In the genomic region with DNA sequence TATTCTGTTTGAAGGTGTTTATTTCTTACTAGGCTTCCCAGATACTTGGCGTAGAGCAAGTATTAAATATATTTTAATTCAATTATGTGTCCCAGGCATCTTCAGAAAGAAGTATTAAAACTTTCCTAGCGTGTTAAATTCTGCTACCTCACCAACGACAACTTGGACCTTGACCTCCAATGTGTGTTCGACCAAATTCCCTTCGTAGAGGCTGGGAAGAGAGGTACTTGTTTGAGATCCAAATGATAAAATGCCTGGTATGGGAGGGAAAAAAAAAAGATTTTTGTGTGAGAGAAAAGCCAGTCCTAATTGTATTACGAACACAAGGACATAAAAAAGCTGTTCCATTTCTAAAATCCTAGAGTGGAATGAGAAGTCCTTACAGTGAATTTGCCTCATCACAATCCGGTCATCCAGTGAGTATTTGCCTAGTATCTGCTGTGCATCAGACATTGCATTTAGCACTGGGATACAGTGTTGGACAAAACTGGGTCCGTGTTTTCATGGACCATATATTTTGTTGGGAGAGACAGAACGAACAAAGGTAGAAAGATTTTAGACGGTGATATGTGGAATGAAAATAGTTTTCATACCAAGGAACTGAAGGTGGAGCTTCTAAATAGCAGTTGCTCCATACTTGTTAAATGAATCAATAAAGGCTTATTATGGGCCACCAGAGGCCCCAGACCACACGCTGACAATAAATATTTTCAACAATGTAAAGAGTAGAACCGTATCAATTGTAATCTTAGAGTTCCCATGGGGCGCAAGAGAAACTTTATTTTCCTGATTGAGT, we compare ENCODE assay signal across 8 cellular contexts.
"Had no signal": no experiment of that assay in that cellular context is flagged by ENCODE, and none has a peak within 500 bp of the region (broad histone marks: within the 10 kb centered on the region; RNA-seq: fewer than 3 reads in every experiment).

No MANE protein-coding gene starts in this region.

- H3K4me3 ChIP-seq: GM23248, HAP-1 had no signal

- H3K4me1 ChIP-seq: HAP-1 had no signal

- H3K36me3 ChIP-seq: HAP-1 had no signal

- H3K27ac ChIP-seq: GM23248, KMS-11 had no signal

- H3K9ac ChIP-seq: GM23248, KMS-11 had no signal

- DNase-seq: GM23248, GOT3, H7, HFFc6, KBM-7 had no signal

- H2AFZ ChIP-seq: GM23248 had no signal

- ATAC-seq: HCT116 had no signal

- H3K4me2 ChIP-seq: KMS-11 had no signal

- H3K9me3 ChIP-seq: HAP-1 had no signal
